In the genomic region with DNA sequence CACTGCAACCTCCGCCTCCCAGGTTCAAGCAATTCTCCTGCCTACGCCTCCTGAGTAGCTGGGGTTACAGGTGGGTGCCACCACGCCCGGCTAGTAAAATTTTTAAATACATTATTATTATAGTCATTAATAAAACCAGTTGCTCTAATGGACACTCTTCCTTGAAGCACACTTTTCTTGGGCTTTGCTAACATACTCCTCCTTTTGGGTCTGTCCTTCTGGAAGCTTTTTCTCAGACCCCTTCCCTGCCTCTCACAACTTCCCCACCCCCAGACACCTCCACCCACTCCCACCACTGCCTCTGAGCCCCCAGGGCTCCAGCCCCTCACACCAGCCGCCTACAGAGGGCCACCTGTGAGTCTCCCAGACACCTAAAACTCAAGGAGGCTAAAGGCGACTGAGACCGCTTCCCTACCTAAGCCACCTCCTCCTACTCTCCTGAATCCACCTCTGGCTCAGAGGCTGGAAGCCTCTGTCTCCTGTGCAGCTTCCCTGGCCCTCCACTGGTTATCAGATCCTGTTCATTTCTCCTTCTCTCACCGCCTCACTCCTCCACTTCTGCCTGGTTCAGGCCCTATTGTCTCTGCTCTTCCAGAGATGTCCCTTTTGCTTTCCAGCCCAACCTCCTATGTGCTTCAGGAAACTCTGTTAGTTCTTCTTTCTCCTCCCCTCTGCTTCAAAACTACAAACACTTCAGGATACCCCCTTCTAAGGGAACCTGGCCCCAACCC, we compare ENCODE assay signal across 2 cellular contexts.
TF ChIP-seq lines count a peak whose summit lies in the region.

No MANE protein-coding gene starts in this region.

TF ChIP-seq in SK-N-SH, 30 proteins besides CTCF, POLR2A, EP300 and RAD21 (continued from another document):
- TF ChIP-seq, protein P1, sequence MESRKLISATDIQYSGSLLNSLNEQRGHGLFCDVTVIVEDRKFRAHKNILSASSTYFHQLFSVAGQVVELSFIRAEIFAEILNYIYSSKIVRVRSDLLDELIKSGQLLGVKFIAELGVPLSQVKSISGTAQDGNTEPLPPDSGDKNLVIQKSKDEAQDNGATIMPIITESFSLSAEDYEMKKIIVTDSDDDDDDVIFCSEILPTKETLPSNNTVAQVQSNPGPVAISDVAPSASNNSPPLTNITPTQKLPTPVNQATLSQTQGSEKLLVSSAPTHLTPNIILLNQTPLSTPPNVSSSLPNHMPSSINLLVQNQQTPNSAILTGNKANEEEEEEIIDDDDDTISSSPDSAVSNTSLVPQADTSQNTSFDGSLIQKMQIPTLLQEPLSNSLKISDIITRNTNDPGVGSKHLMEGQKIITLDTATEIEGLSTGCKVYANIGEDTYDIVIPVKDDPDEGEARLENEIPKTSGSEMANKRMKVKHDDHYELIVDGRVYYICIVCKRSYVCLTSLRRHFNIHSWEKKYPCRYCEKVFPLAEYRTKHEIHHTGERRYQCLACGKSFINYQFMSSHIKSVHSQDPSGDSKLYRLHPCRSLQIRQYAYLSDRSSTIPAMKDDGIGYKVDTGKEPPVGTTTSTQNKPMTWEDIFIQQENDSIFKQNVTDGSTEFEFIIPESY (IDR thresholded peaks at IDR 0.05; ENCODE audit: borderline replicate concordance, low read depth) = no peak
- TF ChIP-seq NFIC (IDR thresholded peaks at IDR 0.05; ENCODE audit: borderline replicate concordance) = no peak
- no peak for TF ChIP-seq TCF12 (IDR thresholded peaks at IDR 0.05)
- TF ChIP-seq, protein P2, sequence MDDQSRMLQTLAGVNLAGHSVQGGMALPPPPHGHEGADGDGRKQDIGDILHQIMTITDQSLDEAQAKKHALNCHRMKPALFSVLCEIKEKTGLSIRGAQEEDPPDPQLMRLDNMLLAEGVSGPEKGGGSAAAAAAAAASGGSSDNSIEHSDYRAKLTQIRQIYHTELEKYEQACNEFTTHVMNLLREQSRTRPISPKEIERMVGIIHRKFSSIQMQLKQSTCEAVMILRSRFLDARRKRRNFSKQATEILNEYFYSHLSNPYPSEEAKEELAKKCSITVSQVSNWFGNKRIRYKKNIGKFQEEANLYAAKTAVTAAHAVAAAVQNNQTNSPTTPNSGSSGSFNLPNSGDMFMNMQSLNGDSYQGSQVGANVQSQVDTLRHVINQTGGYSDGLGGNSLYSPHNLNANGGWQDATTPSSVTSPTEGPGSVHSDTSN (IDR thresholded peaks at IDR 0.05) = no peak
- no peak for TF ChIP-seq RFX5 (IDR thresholded peaks at IDR 0.05; ENCODE audit: low read length)
- no peak for TF ChIP-seq EZH2phosphoT487 (IDR thresholded peaks at IDR 0.05; ENCODE audit: borderline replicate concordance, low read depth)
- no peak for TF ChIP-seq GATA2 (CRISPR knock-in tag; IDR thresholded peaks at IDR 0.05)
- TF ChIP-seq RXRA (IDR thresholded peaks at IDR 0.05; ENCODE audit: borderline replicate concordance, low read depth) = no peak
- no peak for TF ChIP-seq REST (IDR thresholded peaks at IDR 0.05; ENCODE audit: low read depth, low read length)
- no peak for TF ChIP-seq SMC3 (IDR thresholded peaks at IDR 0.05; ENCODE audit: low read depth, low read length)

TF ChIP-seq in SK-N-SH treated with all-trans-retinoic acid at 6 μM for 48 hours, 23 proteins besides CTCF, POLR2A, EP300 and RAD21:
- TF ChIP-seq, protein P3, sequence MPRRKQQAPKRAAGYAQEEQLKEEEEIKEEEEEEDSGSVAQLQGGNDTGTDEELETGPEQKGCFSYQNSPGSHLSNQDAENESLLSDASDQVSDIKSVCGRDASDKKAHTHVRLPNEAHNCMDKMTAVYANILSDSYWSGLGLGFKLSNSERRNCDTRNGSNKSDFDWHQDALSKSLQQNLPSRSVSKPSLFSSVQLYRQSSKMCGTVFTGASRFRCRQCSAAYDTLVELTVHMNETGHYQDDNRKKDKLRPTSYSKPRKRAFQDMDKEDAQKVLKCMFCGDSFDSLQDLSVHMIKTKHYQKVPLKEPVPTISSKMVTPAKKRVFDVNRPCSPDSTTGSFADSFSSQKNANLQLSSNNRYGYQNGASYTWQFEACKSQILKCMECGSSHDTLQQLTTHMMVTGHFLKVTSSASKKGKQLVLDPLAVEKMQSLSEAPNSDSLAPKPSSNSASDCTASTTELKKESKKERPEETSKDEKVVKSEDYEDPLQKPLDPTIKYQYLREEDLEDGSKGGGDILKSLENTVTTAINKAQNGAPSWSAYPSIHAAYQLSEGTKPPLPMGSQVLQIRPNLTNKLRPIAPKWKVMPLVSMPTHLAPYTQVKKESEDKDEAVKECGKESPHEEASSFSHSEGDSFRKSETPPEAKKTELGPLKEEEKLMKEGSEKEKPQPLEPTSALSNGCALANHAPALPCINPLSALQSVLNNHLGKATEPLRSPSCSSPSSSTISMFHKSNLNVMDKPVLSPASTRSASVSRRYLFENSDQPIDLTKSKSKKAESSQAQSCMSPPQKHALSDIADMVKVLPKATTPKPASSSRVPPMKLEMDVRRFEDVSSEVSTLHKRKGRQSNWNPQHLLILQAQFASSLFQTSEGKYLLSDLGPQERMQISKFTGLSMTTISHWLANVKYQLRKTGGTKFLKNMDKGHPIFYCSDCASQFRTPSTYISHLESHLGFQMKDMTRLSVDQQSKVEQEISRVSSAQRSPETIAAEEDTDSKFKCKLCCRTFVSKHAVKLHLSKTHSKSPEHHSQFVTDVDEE (CRISPR knock-in tag; IDR thresholded peaks at IDR 0.05) = no peak
- TF ChIP-seq CSDC2 (CRISPR knock-in tag; IDR thresholded peaks at IDR 0.05) = no peak
- no peak for TF ChIP-seq ZNF565 (CRISPR knock-in tag; conservative IDR thresholded peaks at IDR 0.05; ENCODE audit: low read depth)
- TF ChIP-seq BACH2 (CRISPR knock-in tag; IDR thresholded peaks at IDR 0.05; ENCODE audit: borderline replicate concordance) = no peak
- TF ChIP-seq ZNF8 (CRISPR knock-in tag; IDR thresholded peaks at IDR 0.05) = no peak
- TF ChIP-seq ESRRG (CRISPR knock-in tag; IDR thresholded peaks at IDR 0.05) = no peak
- TF ChIP-seq GLIS3 (CRISPR knock-in tag; IDR thresholded peaks at IDR 0.05) = no peak
TF ChIP-seq in SK-N-SH treated with all-trans-retinoic acid at 6 μM for 48 hours: peak in this region for 0.
